ENCODE assay signal across 8 cellular contexts in the genomic region with DNA sequence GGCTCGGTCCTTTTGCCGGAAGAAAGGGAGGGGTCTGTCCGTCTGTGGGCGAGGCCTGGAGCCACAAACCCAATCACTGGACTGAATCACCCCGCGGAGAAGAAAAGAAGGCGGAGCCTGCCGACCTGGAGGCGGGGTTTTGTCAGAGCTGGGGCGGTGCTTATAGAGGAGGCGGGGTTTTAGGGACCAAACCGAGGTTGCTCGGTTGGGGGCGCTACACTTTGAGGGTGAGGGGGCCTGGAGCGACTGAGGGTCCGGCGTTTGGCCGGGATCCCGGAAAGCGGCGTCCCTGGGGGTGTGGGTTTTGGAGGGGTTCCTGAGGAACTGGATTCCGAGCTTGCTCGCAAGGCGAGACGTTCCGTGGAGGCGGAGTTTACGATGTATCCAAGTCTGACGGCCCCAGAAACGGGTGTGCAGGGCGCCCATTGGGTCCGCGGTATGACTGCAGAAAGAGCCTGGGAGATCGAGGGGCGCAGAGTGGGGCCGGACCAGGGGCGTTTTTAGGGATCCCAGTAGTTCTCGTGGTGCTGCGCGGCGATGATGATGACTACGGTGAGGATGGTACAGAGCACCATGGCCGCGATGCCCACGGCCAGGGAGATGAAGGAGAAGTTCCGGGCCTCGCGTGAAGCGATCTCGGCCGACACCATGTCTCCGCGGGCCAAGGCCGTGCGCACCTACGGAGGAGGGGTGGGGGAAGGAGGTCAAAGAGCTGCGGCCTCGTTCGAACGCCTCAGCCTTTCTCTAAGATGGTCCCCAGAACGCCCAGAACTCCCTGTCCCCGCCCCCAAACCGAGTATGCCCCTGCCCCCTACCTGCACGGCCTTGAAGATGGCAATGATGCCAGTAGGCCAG. TPM values are rescaled to one million over a fixed set of nuclear protein-coding genes. Genes with fewer than 3 reads are reported as not detected.
DNase-seq lines count a peak whose midpoint lies in the region; ATAC-seq lines count a peak whose summit lies in the region.

No MANE protein-coding gene starts in this region.

- no peaks in the 10 kb centered on the region for H3K9me3 ChIP-seq in MG63

- H3K4me1 Mint-ChIP-seq in activated naive CD4-positive, alpha-beta T cell treated with anti-CD3 and anti-CD28 coated beads, Interleukin-2, amount 10 ng/mL, durations not matched to agents 7 days and 5 days, result peaks cover 46% of the 10 kb centered on the region

- H3K9me3 Mint-ChIP-seq in activated naive CD4-positive, alpha-beta T cell treated with anti-CD3 and anti-CD28 coated beads, Interleukin-2, amount 10 ng/mL, durations not matched to agents 7 days and 5 days, result no peaks in the 10 kb centered on the region

- CTCF ChIA-PET in activated naive CD4-positive, alpha-beta T cell treated with anti-CD3 and anti-CD28 coated beads, Interleukin-2, amount 10 ng/mL, durations not matched to agents 7 days and 5 days (lab: Charles Lee), result interaction anchor here (0.7 to 1.8 kb wide), 5 partner anchors 9 to 30 kb away, joined by 3 to 6 read pairs (median 3); a partner anchor contains a TSS

- H3K36me3 Mint-ChIP-seq in activated naive CD4-positive, alpha-beta T cell treated with anti-CD3 and anti-CD28 coated beads, Interleukin-2, amount 10 ng/mL, durations not matched to agents 7 days and 5 days, result no peaks in the 10 kb centered on the region

- no peak overlapping the region for H3K4me3 ChIP-seq in MG63

- no peak for ATAC-seq in HG03354 (IDR thresholded peaks at IDR 0.05; ENCODE audit: poor library complexity, severe bottlenecking, unreplicated experiment)
- ATAC-seq in HG02588 (IDR thresholded peaks at IDR 0.05; ENCODE audit: unreplicated experiment), result no peak

- DNase-seq in SKM-1 (lab: John Stamatoyannopoulos, UW; ENCODE audit: unreplicated experiment) (peak; percentile 21), iPS-NIHi11 (ENCODE audit: low spot score) (peak; percentile 77), MG63 (no peak), NCI-H510A (lab: John Stamatoyannopoulos, UW) (no peak)
- DNase-seq in activated naive CD4-positive, alpha-beta T cell treated with anti-CD3 and anti-CD28 coated beads, Interleukin-2, amount 10 ng/mL, durations not matched to agents 7 days and 5 days, result peak; percentile 76
- DNase-seq in stimulated activated CD4-positive, alpha-beta T cell treated with anti-CD3 and anti-CD28 coated beads, Interleukin-2, amount 100 ng/mL, for 4 hours (ENCODE audit: low read depth), result peak; percentile 55

- peak overlapping the region; percentile 63 for H3K4me3 Mint-ChIP-seq in activated naive CD4-positive, alpha-beta T cell treated with anti-CD3 and anti-CD28 coated beads, Interleukin-2, amount 10 ng/mL, durations not matched to agents 7 days and 5 days

- H3K27ac Mint-ChIP-seq in activated naive CD4-positive, alpha-beta T cell treated with anti-CD3 and anti-CD28 coated beads, Interleukin-2, amount 10 ng/mL, durations not matched to agents 7 days and 5 days, result peak overlapping the region; percentile 70

- H3K27me3 ChIP-seq in MG63, result no peaks in the 10 kb centered on the region

- H3K27me3 Mint-ChIP-seq in activated naive CD4-positive, alpha-beta T cell treated with anti-CD3 and anti-CD28 coated beads, Interleukin-2, amount 10 ng/mL, durations not matched to agents 7 days and 5 days, result peaks cover 87% of the 10 kb centered on the region

- H3K36me3 ChIP-seq in MG63, result no peaks in the 10 kb centered on the region

RNA-seq across cellular contexts. Expression of a gene that starts 2.8 kb away (rescaled TPM):
- total RNA-seq in MG63 (2014; rRNA removed; shearing (Covaris generic); ENCODE audit: low replicate concordance), result not detected in 2 replicates

RNA-seq across cellular contexts. Expression of a gene that starts 5.0 kb away (rescaled TPM):
- total RNA-seq in MG63 (2014; rRNA removed; shearing (Covaris generic); ENCODE audit: low replicate concordance), result 2.9 and 5.9 TPM in 2 replicates

RNA-seq across cellular contexts. Expression of a gene that starts 15.4 kb away (rescaled TPM):
- total RNA-seq in MG63 (2014; rRNA removed; shearing (Covaris generic); ENCODE audit: low replicate concordance), result 1.0 and 2.8 TPM in 2 replicates

RNA-seq across cellular contexts. Expression of a gene that starts 18.9 kb away (rescaled TPM):
- total RNA-seq in MG63 (2014; rRNA removed; shearing (Covaris generic); ENCODE audit: low replicate concordance), result 4.0 and 13.0 TPM in 2 replicates

RNA-seq across cellular contexts. Expression of a gene that starts 20.9 kb away (rescaled TPM):
- 2.9 and 7.5 TPM in 2 replicates for total RNA-seq in MG63 (2014; rRNA removed; shearing (Covaris generic); ENCODE audit: low replicate concordance)

Comparison
In these comparisons a context has a peak if more than half of its experiments do, and no peak if none do; other contexts are left out.
1. DNase-seq: peak in SKM-1 (single experiment), activated naive CD4-positive, alpha-beta T cell treated with anti-CD3 and anti-CD28 coated beads, Interleukin-2, amount 10 ng/mL, durations not matched to agents 7 days and 5 days (single experiment), iPS-NIHi11 (single experiment) and stimulated activated CD4-positive, alpha-beta T cell treated with anti-CD3 and anti-CD28 coated beads, Interleukin-2, amount 100 ng/mL, for 4 hours (single experiment); none in MG63 (single experiment) and NCI-H510A (single experiment).